8 cellular contexts compared by ENCODE assay signal in genomic region chrX:21374163-21374993, GRCh38. TPM values are rescaled to one million over a fixed set of nuclear protein-coding genes. Genes with fewer than 3 reads are reported as not detected.
DNase-seq lines count a peak whose midpoint lies in the region; ATAC-seq and TF ChIP-seq lines count a peak whose summit lies in the region.

TSS of gene CNKSR2 (plus strand) at chrX:21374418. CDS start at chrX:21374898, 480 bp downstream.

- peak within 1 kb of the TSS; percentile 46 for H3K4me3 ChIP-seq in choroid plexus epithelial cell (ENCODE audit: low read depth, low read length)

- peak; percentile 56 for DNase-seq in GM13976 (ENCODE audit: low spot score)
- DNase-seq in NCI-H2029 treated with DMSO at 0.1 percent for 48 hours (lab: John Stamatoyannopoulos, UW) = peak; percentile 17
- peak; percentile 2 for DNase-seq in choroid plexus epithelial cell (ENCODE audit: low read depth)
- DNase-seq in lung microvascular endothelial cell (ENCODE audit: low read depth in 2 of 2) = peak; percentile 1 to 44
- peak; percentile 27 for DNase-seq in stimulated activated CD8-positive, alpha-beta memory T cell treated with anti-CD3 and anti-CD28 coated beads, Interleukin-15, amount 100 ng/mL, for 1 hour (ENCODE audit: low read depth)
- DNase-seq in SW480 (ENCODE audit: low spot score) = no peak

- TF ChIP-seq CTCF in GM13976 (IDR thresholded peaks at IDR 0.05; ENCODE audit: borderline replicate concordance, control extremely low read depth, extremely low read depth, insufficient read depth, missing control alignments) (no peak), choroid plexus epithelial cell (conservative IDR thresholded peaks at IDR 0.05; ENCODE audit: low read depth, low read length) (no peak)

- in situ Hi-C loops in GM13976 (cut with MboI; ENCODE audit: low sequenced_read_pairs, unreplicated experiment) = no loop called here

- ATAC-seq in HG02763 (IDR thresholded peaks at IDR 0.05; ENCODE audit: unreplicated experiment) = peak; percentile 65
- ATAC-seq in activated CD4-positive, CD25-positive, alpha-beta regulatory T cell treated with anti-CD3 and anti-CD28 coated beads, Interleukin-2, amount 50 U/mL, for 24 hours = peak; percentile 74 to 82

RNA-seq across cellular contexts. Expression of gene CNKSR2, which starts in this region (rescaled TPM):
- not detected in 2 replicates for total RNA-seq in lung microvascular endothelial cell

Comparison
In these comparisons a context has a peak if more than half of its experiments do, and no peak if none do; other contexts are left out.
1. Peak in DNase-seq in lung microvascular endothelial cell; RNA of the gene not detected or under 1 TPM.